ENCODE assay signal across 16 cellular contexts in the genomic region with DNA sequence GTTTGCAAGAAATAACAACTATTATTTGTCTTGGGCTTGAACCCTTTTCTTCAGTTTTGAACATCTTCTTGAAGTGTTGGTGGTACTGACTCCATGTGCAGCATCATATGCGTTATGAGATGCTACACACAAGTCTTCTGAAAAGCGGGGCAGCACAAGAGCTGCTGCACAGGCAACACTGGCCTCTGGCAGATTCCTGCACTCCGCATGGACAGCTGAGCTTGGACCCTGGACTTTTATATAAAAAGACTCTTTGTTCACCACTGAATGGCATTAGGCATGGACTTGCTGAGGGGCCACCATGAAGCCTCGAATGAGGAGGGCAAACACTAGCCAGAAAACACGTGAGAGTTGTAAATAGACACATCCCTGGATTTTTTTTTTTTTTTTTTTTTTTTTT.
"Had no signal": no experiment of that assay in that cellular context is flagged by ENCODE, and none has a peak within 500 bp of the region (broad histone marks: within the 10 kb centered on the region; RNA-seq: fewer than 3 reads in every experiment).

No MANE protein-coding gene starts in this region.

- H3K27me3 ChIP-seq: cardiac muscle cell, gastroesophageal sphincter, hepatocyte, tibial nerve had no signal

- H3K36me3 ChIP-seq: cardiac muscle cell, gastroesophageal sphincter, tibial nerve had no signal

- H3K9me3 ChIP-seq: gastroesophageal sphincter, tibial nerve had no signal

- H3K4me3 ChIP-seq: cardiac muscle cell, gastroesophageal sphincter, hepatocyte, lung, tibial nerve had no signal

- DNase-seq: activated CD4-positive, alpha-beta T cell treated with anti-CD3 and anti-CD28 coated beads for 1 hour; activated CD8-positive, alpha-beta memory T cell treated with anti-CD3 and anti-CD28 coated beads for 24 hours; activated CD8-positive, alpha-beta memory T cell treated with anti-CD3 and anti-CD28 coated beads, Interleukin-2, amount 50 U/mL, for 48 hours; activated effector memory CD4-positive, alpha-beta T cell treated with anti-CD3 and anti-CD28 coated beads, Interleukin-2, amount 50 U/mL, for 16 hours; activated naive CD4-positive, alpha-beta T cell treated with anti-CD3 and anti-CD28 coated beads, Interleukin-2, amount 50 U/mL, for 16 hours; activated T-cell treated with anti-CD3 and anti-CD28 coated beads, Interleukin-2, amount 50 U/mL, for 72 hours; islet precursor cell; stimulated activated naive B cell treated with anti-CD40 and anti-IgM and Interleukin-4, amounts not matched to agents 10 μg/mL and 1 μg/mL and 100 μg/mL, for 72 hours; SW 1271; T-helper 2 cell had no signal

- H3K27ac ChIP-seq: cardiac muscle cell, gastroesophageal sphincter, hepatocyte, VCaP had no signal
